In genomic region chr7:139075031-139075652, GRCh38 we compare ENCODE assay signal across 8 cellular contexts. TPM values are rescaled to one million over a fixed set of nuclear protein-coding genes. Genes with fewer than 3 reads are reported as not detected.
A peak's percentile ranks its signal among the peaks of the same experiment; 100 is the strongest.
DNase-seq lines count a peak whose midpoint lies in the region; ATAC-seq, FAIRE-seq and TF ChIP-seq lines count a peak whose summit lies in the region.

No MANE protein-coding gene starts in this region.

- intact Hi-C loops in K562 (cut with micrococcal nuclease) = loop anchor here (1.0 to 5.0 kb wide), 5 partner anchors 30 to 188 kb away; partner anchors contain the start of gene ZC3HAV1

- H3K79me2 ChIP-seq in K562 (ENCODE audit: control insufficient read depth, insufficient read depth, low read length) = no peaks in the 10 kb centered on the region

- POLR2A ChIA-PET in K562 (lab: Yijun Ruan, JAX) = interaction anchor here (0.7 to 2.0 kb wide), 13 partner anchors 9 to 192 kb away, joined by 3 to 9 read pairs (median 4); no protein-coding TSS in a partner anchor

- no peak overlapping the region for H3K9ac ChIP-seq in K562 (ENCODE audit: insufficient read depth in 1 of 2, low read depth in 2 of 2, low read length in 2 of 2)

- H3K27me3 ChIP-seq in K562 (ENCODE audit: control insufficient read depth in 2 of 2, insufficient read depth in 2 of 2, low read length in 2 of 2) (no peaks in the 10 kb centered on the region), iPS DF 6.9 (ENCODE audit: control insufficient read depth, insufficient read depth, low read length) (no peaks in the 10 kb centered on the region)

- H3K9me1 ChIP-seq in K562 (ENCODE audit: control insufficient read depth, insufficient read depth, low read length) = no peaks in the 10 kb centered on the region

- TF ChIP-seq RAD21 in K562 (CRISPR knock-in tag; conservative IDR thresholded peaks at IDR 0.05 in 1 of 2, IDR thresholded peaks at IDR 0.05 in 1 of 2) = peak; percentile 81 to 83

- peak; percentile 84 to 98 (median 94) for TF ChIP-seq CTCF in K562 (IDR thresholded peaks at IDR 0.05 in 2 of 3, conservative IDR thresholded peaks at IDR 0.05 in 1 of 3; ENCODE audit: insufficient read depth in 2 of 3, low read depth in 1 of 3, low read length in 3 of 3)

- no peak for TF ChIP-seq POLR2A in K562 (conservative IDR thresholded peaks at IDR 0.05)

- H3K9me3 ChIP-seq in K562 (replicated peaks; ENCODE audit: control insufficient read depth, insufficient read depth, low read depth, low read length) (no peaks in the 10 kb centered on the region), iPS DF 6.9 (ENCODE audit: control insufficient read depth, insufficient read depth, low read length) (no peaks in the 10 kb centered on the region)

- peaks cover 89% of the 10 kb centered on the region for H3K36me3 ChIP-seq in K562 (ENCODE audit: control insufficient read depth, insufficient read depth, low read length)
- peaks cover 15% of the 10 kb centered on the region; the same call in 1 of the 2 replicates for H3K36me3 ChIP-seq in iPS DF 6.9 (ENCODE audit: control insufficient read depth, insufficient read depth, low read length)

- CTCF ChIA-PET in K562 (lab: Yijun Ruan, JAX; ENCODE audit: low intra/inter-chr PET ratio) = interaction anchor here (0.6 to 3.8 kb wide), 3 partner anchors 20 to 188 kb away, joined by 3 to 51 read pairs (median 9); no protein-coding TSS in a partner anchor

- H3K4me3 ChIP-seq in K562 (no peak overlapping the region), iPS DF 6.9 (ENCODE audit: low read length) (no peak overlapping the region)

- peak; percentile 96 for FAIRE-seq in K562 (lab: Jason Lieb, UNC)

- no peak overlapping the region for H3K4me2 ChIP-seq in K562 (ENCODE audit: insufficient read depth, low read length)

- in situ Hi-C loops in K562 (cut with MboI) = no loop called here

- peak; percentile 90 for ATAC-seq in GM18498 (IDR thresholded peaks at IDR 0.05; ENCODE audit: unreplicated experiment)
- ATAC-seq in HG02943 (IDR thresholded peaks at IDR 0.05; ENCODE audit: low read depth, unreplicated experiment) = peak; percentile 87
- ATAC-seq in K562 = peak; percentile 96

- H2AFZ ChIP-seq in K562 (ENCODE audit: low read depth, low read length) = no peak overlapping the region

- TF ChIP-seq EP300 in K562 (IDR thresholded peaks at IDR 0.05; ENCODE audit: low read length) = peak; percentile 24; the same call in 1 of the 2 replicates

- no TSS peak for BruUV-seq in K562 (replicated peaks; lab: Mats Ljungman, UMichigan)

- 0 out of 2 replicates have a peak, but pooled peaks cover 8% of the 10 kb centered on the region for H4K20me1 ChIP-seq in K562 (replicated peaks; ENCODE audit: control insufficient read depth, insufficient read depth, low read length)

- H3K4me1 ChIP-seq in K562 (replicated peaks in 1 of 2; ENCODE audit: control insufficient read depth in 2 of 2, insufficient read depth in 2 of 2, low read length in 2 of 2) (peaks cover 0 to 3% of the 10 kb centered on the region in 2 experiments; a peak in 2 of 5 replicates), iPS DF 6.9 (ENCODE audit: control insufficient read depth, insufficient read depth, low read length) (no peaks in the 10 kb centered on the region)

- 12% methylated on average over 9 of the region's 9 CpGs for WGBS in K562 (ENCODE audit: insufficient coverage, low coverage, missing lambda C conversion rate)
- no CpG with 5 or more reads among the region's 9 CpGs for WGBS in iPS DF 6.9 (ENCODE audit: insufficient coverage, insufficient read length)

- no peak overlapping the region; the same call in 2 of the 3 replicates for H3K27ac ChIP-seq in K562 (ENCODE audit: extremely low read depth, low read depth, low read length)
- H3K27ac ChIP-seq in iPS DF 6.9 (ENCODE audit: low read length) = no peak overlapping the region

- peak; percentile 67 for DNase-seq in A172 (ENCODE audit: low spot score)
- peak; percentile 70 for DNase-seq in NCI-H1694 treated with DMSO at 0.1 percent for 48 hours (lab: John Stamatoyannopoulos, UW)
- peak; percentile 42 for DNase-seq in T1000 (lab: John Stamatoyannopoulos, UW)
- peak; percentile 76 to 87 (median 79) for DNase-seq in K562 (ENCODE audit: extremely low read depth in 1 of 4, low spot score in 3 of 4)
- peak; percentile 61 for DNase-seq in iPS DF 6.9 (ENCODE audit: low read depth, low spot score)
- peak; percentile 30 to 46 for DNase-seq in stimulated activated CD4-positive, alpha-beta T cell treated with anti-CD3 and anti-CD28 coated beads, Interleukin-12 subunit alpha, Interleukin-12 subunit beta, amount 100 ng/mL, for 24 hours (ENCODE audit: low read depth in 2 of 2)

TF ChIP-seq in K562, 482 proteins besides CTCF, POLR2A, EP300 and RAD21 (continues in another document):
- TF ChIP-seq MAFG (tag; conservative IDR thresholded peaks at IDR 0.05) = 0 out of 2 replicates have a peak, but pooled peaks have one; percentile 21
- no peak for TF ChIP-seq RBM17 (IDR thresholded peaks at IDR 0.05; ENCODE audit: borderline replicate concordance, low read depth, low read length)
- no peak for TF ChIP-seq CLOCK (CRISPR knock-in tag; IDR thresholded peaks at IDR 0.05; ENCODE audit: borderline replicate concordance)
- TF ChIP-seq CBFA2T2 (conservative IDR thresholded peaks at IDR 0.05) = peak; percentile 2; the same call in 1 of the 2 replicates
- no peak for TF ChIP-seq HMG20B (CRISPR knock-in tag; IDR thresholded peaks at IDR 0.05)

RNA-seq across cellular contexts. Expression of gene ZC3HAV1, which starts 34.4 kb away (rescaled TPM):
- total RNA-seq in A172 (2014; rRNA removed; shearing (Covaris generic)) = 20.7 and 25.4 TPM in 2 replicates
- total RNA-seq in K562 (2011; cell fraction: chromatin; rRNA removed; ENCODE audit: low replicate concordance) = 53.8 and 57.1 TPM in 2 replicates
- total RNA-seq in K562 (2011; cell fraction: nucleolus; rRNA removed) = 29.0 and 32.2 TPM in 2 replicates
- 34.5 and 41.2 TPM in 2 replicates for total RNA-seq in K562 (2011; cell fraction: nucleoplasm; rRNA removed)
- total RNA-seq in K562 (2014; rRNA removed) (23.9 and 26.4 TPM in 2 replicates), K562 (2014; rRNA removed; fragmentation: Illumina TruSeq; extraction: Trizol) (34.0 TPM in 2 replicates), K562 (2015; rRNA removed; fragmentation: Illumina TruSeq; extraction: Trizol) (38.9 and 40.5 TPM in 2 replicates), K562 (2021) (33.0 and 33.8 TPM in 2 replicates)
- polyA plus RNA-seq in K562 (2011; rRNA removed) (16.9 and 22.4 TPM in 2 replicates), K562 (2014; fragmentation: Illumina TruSeq; extraction: Trizol) (22.8 and 30.9 TPM in 2 replicates), K562 (2014; fragmentation: Nextera tagmentation; extraction: Ambion mirVana) (10 to 100 TPM; 11.9 to 13.4 TPM), K562 (2014; rRNA removed) (18.0 and 18.7 TPM in 2 replicates)
- 13.3 and 18.4 TPM in 2 replicates for polyA plus RNA-seq in K562 (2011; cell fraction: cytosol; rRNA removed)
- 12.9 and 17.7 TPM in 2 replicates for polyA plus RNA-seq in K562 (2011; cell fraction: nucleus; rRNA removed)
- 20.5 and 21.0 TPM in 2 replicates for polyA plus RNA-seq in K562 (2012)
- 29.5 and 40.3 TPM in 2 replicates for polyA minus RNA-seq in K562 (2011; rRNA and poly(A)+ RNA removed)
- 24.2 and 28.1 TPM in 2 replicates for polyA minus RNA-seq in K562 (2011; cell fraction: cytosol; rRNA and poly(A)+ RNA removed)
- polyA minus RNA-seq in K562 (2011; cell fraction: nucleus; rRNA and poly(A)+ RNA removed) = 17.8 and 38.4 TPM in 2 replicates

RNA-seq across cellular contexts. Expression of gene ZC3HAV1L, which starts 39.3 kb away (rescaled TPM):
- total RNA-seq in A172 (2014; rRNA removed; shearing (Covaris generic)) = not detected in 2 replicates
- not detected in 2 replicates for total RNA-seq in K562 (2011; cell fraction: chromatin; rRNA removed; ENCODE audit: low replicate concordance)
- total RNA-seq in K562 (2011; cell fraction: nucleolus; rRNA removed) = not detected in 2 replicates
- total RNA-seq in K562 (2011; cell fraction: nucleoplasm; rRNA removed) = not detected in 2 replicates
- not detected in 2 replicates for total RNA-seq in K562 (2014; rRNA removed)
- not detected in 2 replicates for total RNA-seq in K562 (2014; rRNA removed; fragmentation: Illumina TruSeq; extraction: Trizol)
- not detected in 2 replicates for total RNA-seq in K562 (2015; rRNA removed; fragmentation: Illumina TruSeq; extraction: Trizol)
- total RNA-seq in K562 (2021) = not detected in 2 replicates
- polyA plus RNA-seq in K562 (2011; rRNA removed) = not detected in 2 replicates
- not detected in 2 replicates for polyA plus RNA-seq in K562 (2011; cell fraction: cytosol; rRNA removed)
- polyA plus RNA-seq in K562 (2011; cell fraction: nucleus; rRNA removed) = not detected in 2 replicates
- not detected in 2 replicates for polyA plus RNA-seq in K562 (2012)
- not detected in 2 replicates for polyA plus RNA-seq in K562 (2014; fragmentation: Illumina TruSeq; extraction: Trizol)
- polyA plus RNA-seq in K562 (2014; fragmentation: Nextera tagmentation; extraction: Ambion mirVana) = not detected
- polyA plus RNA-seq in K562 (2014; rRNA removed) = not detected in 2 replicates
- not detected in 2 replicates for polyA minus RNA-seq in K562 (2011; rRNA and poly(A)+ RNA removed)
- not detected in 2 replicates for polyA minus RNA-seq in K562 (2011; cell fraction: cytosol; rRNA and poly(A)+ RNA removed)
- polyA minus RNA-seq in K562 (2011; cell fraction: nucleus; rRNA and poly(A)+ RNA removed) = not detected in 2 replicates
